15 cellular contexts compared by ENCODE assay signal in the genomic region with DNA sequence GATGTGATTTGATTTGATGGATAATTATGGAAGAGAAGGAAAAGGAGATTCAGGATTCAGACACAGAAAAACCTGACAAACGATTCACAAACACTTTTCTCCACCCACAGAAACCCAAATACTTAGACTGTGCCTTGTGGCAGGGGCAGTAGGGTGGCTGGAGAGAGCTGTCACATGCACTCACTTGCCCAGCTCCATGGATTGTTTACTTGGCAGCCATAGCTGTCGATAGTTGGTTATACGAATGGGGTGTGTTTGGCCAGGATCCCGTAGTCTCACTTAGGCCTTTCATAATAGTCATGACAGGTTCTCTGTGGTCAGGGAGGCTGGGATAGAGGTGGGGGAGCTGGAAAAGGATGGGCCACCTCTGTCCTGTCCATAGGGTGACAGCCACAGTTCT.
"Had no signal": no experiment of that assay in that cellular context is flagged by ENCODE, and none has a peak within 500 bp of the region (broad histone marks: within the 10 kb centered on the region; RNA-seq: fewer than 3 reads in every experiment).

No MANE protein-coding gene starts in this region.

- H3K36me3 ChIP-seq: brain microvascular endothelial cell, thyroid gland had no signal

- H3K9me3 ChIP-seq: thyroid gland had no signal

- H3K9me3 Mint-ChIP-seq: neural crest cell; stimulated activated memory B cell treated with anti-CD40 and anti-IgM and Interleukin-4, amounts not matched to agents 10 μg/mL and 1 μg/mL and 100 μg/mL, for 72 hours; T-cell had no signal

- H3K27ac Mint-ChIP-seq: stimulated activated memory B cell treated with anti-CD40 and anti-IgM and Interleukin-4, amounts not matched to agents 10 μg/mL and 1 μg/mL and 100 μg/mL, for 72 hours; T-cell had no signal

- H3K36me3 Mint-ChIP-seq: stimulated activated memory B cell treated with anti-CD40 and anti-IgM and Interleukin-4, amounts not matched to agents 10 μg/mL and 1 μg/mL and 100 μg/mL, for 72 hours; T-cell had no signal

- H3K27ac ChIP-seq: brain microvascular endothelial cell, thyroid gland had no signal

- H3K4me3 ChIP-seq: thyroid gland had no signal

- DNase-seq: activated CD4-positive, alpha-beta T cell treated with anti-CD3 and anti-CD28 coated beads, Interleukin-2, amount 50 U/mL, for 4 hours; activated CD4-positive, CD25-positive, alpha-beta regulatory T cell treated with anti-CD3 and anti-CD28 coated beads, Interleukin-2, amount 50 U/mL, for 72 hours; activated naive CD4-positive, alpha-beta T cell; activated T-cell treated with anti-CD3 and anti-CD28 coated beads for 4 hours; anterior cingulate cortex; brain microvascular endothelial cell; cerebellar nuclear complex; effector memory CD4-positive, alpha-beta T cell; midbrain; stimulated activated CD4-positive, alpha-beta T cell treated with anti-CD3 and anti-CD28 coated beads, Interleukin-2, amount 100 ng/mL, for 48 hours; T-cell; T-helper 9 cell had no signal

- H3K4me3 Mint-ChIP-seq: neural crest cell; stimulated activated memory B cell treated with anti-CD40 and anti-IgM and Interleukin-4, amounts not matched to agents 10 μg/mL and 1 μg/mL and 100 μg/mL, for 72 hours; T-cell had no signal

- H3K4me1 ChIP-seq: thyroid gland had no signal

- ATAC-seq: stimulated activated memory B cell treated with anti-CD40 and anti-IgM and Interleukin-4, amounts not matched to agents 10 μg/mL and 1 μg/mL and 100 μg/mL, for 72 hours; T-cell had no signal

- H3K4me1 Mint-ChIP-seq: neural crest cell; stimulated activated memory B cell treated with anti-CD40 and anti-IgM and Interleukin-4, amounts not matched to agents 10 μg/mL and 1 μg/mL and 100 μg/mL, for 72 hours; T-cell had no signal

- H3K27me3 ChIP-seq: brain microvascular endothelial cell, thyroid gland had no signal
